Comparison of ENCODE assay signal across 9 cellular contexts in genomic region chr3:102229062-102229655, GRCh38.
A peak's percentile ranks its signal among the peaks of the same experiment; 100 is the strongest.
DNase-seq lines count a peak whose midpoint lies in the region; TF ChIP-seq lines count a peak whose summit lies in the region.
"Had no signal": no experiment of that assay in that cellular context is flagged by ENCODE, and none has a peak within 500 bp of the region (broad histone marks: within the 10 kb centered on the region; RNA-seq: fewer than 3 reads in every experiment).

No MANE protein-coding gene starts in this region.

- peaks cover 26% of the 10 kb centered on the region for H3K4me1 Mint-ChIP-seq in type B pancreatic cell (ENCODE audit: unreplicated experiment)

- H3K9me3 Mint-ChIP-seq in type B pancreatic cell = no peaks in the 10 kb centered on the region

- no peaks in the 10 kb centered on the region for H3K79me2 ChIP-seq in GM23248 (ENCODE audit: insufficient read depth)
- H3K79me2 ChIP-seq in MM.1S (ENCODE audit: low read length) = no peaks in the 10 kb centered on the region
- no peaks in the 10 kb centered on the region for H3K79me2 ChIP-seq in parathyroid adenoma

- 14 to 15% methylated on average over 7 of the region's 7 CpGs for WGBS in GM23248 (ENCODE audit: low coverage in 1 of 2, low lambda C conversion rate in 2 of 2, missing lambda C conversion rate in 2 of 2), 2 experiments

- H3K4me3 Mint-ChIP-seq in type B pancreatic cell = no peak overlapping the region

- H3K9me3 ChIP-seq in GM23248 (ENCODE audit: low read depth) (no peaks in the 10 kb centered on the region), MM.1S (replicated peaks; ENCODE audit: insufficient read depth, low read length) (no peaks in the 10 kb centered on the region), parathyroid adenoma (ENCODE audit: control insufficient read depth, low read length) (no peaks in the 10 kb centered on the region)

- TF ChIP-seq CTCF in MM.1S (IDR thresholded peaks at IDR 0.05; ENCODE audit: low read length) (peak; percentile 96), parathyroid adenoma (IDR thresholded peaks at IDR 0.05) (peak; percentile 89), type B pancreatic cell (conservative IDR thresholded peaks at IDR 0.05) (peak; percentile 98)

- in situ Hi-C loops in GM23248 (cut with MboI) = no loop called here

- H3K36me3 ChIP-seq in GM23248 (ENCODE audit: low read depth) (no peaks in the 10 kb centered on the region), MM.1S (replicated peaks; ENCODE audit: insufficient read depth, low read length) (no peaks in the 10 kb centered on the region), parathyroid adenoma (ENCODE audit: control insufficient read depth, insufficient read depth, low read length) (no peaks in the 10 kb centered on the region)

- H3F3A ChIP-seq in GM23248 (ENCODE audit: insufficient read depth) = no peaks in the 10 kb centered on the region
- H3F3A ChIP-seq in MM.1S (ENCODE audit: insufficient read depth, low read length) = no peaks in the 10 kb centered on the region

- H2AFZ ChIP-seq in GM23248 = peak overlapping the region; percentile 42; the same call in 1 of the 2 replicates
- H2AFZ ChIP-seq in MM.1S (ENCODE audit: low read length) = peak overlapping the region; percentile 28; the same call in 1 of the 2 replicates
- peak overlapping the region; percentile 25 for H2AFZ ChIP-seq in parathyroid adenoma

- H3K9ac ChIP-seq in GM23248 (no peak overlapping the region), MM.1S (ENCODE audit: low read length) (no peak overlapping the region), parathyroid adenoma (no peak overlapping the region)

- H3K27me3 ChIP-seq in GM23248 (replicated peaks; ENCODE audit: insufficient read depth) (no peaks in the 10 kb centered on the region), MM.1S (replicated peaks; ENCODE audit: insufficient read depth, low read length) (no peaks in the 10 kb centered on the region), parathyroid adenoma (ENCODE audit: control insufficient read depth, insufficient read depth, low read length) (no peaks in the 10 kb centered on the region)

- H3K4me2 ChIP-seq in GM23248 (ENCODE audit: unreplicated experiment) = peak overlapping the region; percentile 60
- peak overlapping the region; percentile 5 for H3K4me2 ChIP-seq in MM.1S (ENCODE audit: low read depth, low read length)
- no peak overlapping the region for H3K4me2 ChIP-seq in parathyroid adenoma (ENCODE audit: low read length)

- no peaks in the 10 kb centered on the region for H3K9me2 ChIP-seq in GM23248 (ENCODE audit: insufficient read depth)
- H3K9me2 ChIP-seq in MM.1S (replicated peaks; ENCODE audit: insufficient read depth, low read length) = no peaks in the 10 kb centered on the region

- peak overlapping the region; percentile 16 for H3K27ac Mint-ChIP-seq in type B pancreatic cell

- no peaks in the 10 kb centered on the region for H3K36me3 Mint-ChIP-seq in type B pancreatic cell

- no peaks in the 10 kb centered on the region for H4K20me1 ChIP-seq in GM23248 (ENCODE audit: insufficient read depth)
- no peaks in the 10 kb centered on the region for H4K20me1 ChIP-seq in MM.1S (ENCODE audit: insufficient read depth, low read length)

- H3K27ac ChIP-seq in GM23248 (no peak overlapping the region), MM.1S (ENCODE audit: low read length) (no peak overlapping the region), parathyroid adenoma (no peak overlapping the region)
- H3K27ac ChIP-seq: epithelial cell of prostate had no signal

- DNase-seq in DMS79 treated with DMSO at 0.1 percent for 48 hours (lab: John Stamatoyannopoulos, UW) (peak; percentile 71), GM23248 (peak; percentile 69), MM.1S (peak; percentile 75), SIG-M5 (lab: John Stamatoyannopoulos, UW) (peak; percentile 39), globus pallidus (ENCODE audit: low spot score) (peak; percentile 79), type B pancreatic cell (ENCODE audit: extremely low spot score, unreplicated experiment) (peak; percentile 77)
- DNase-seq in activated T-helper 9 cell treated with anti-CD3 and anti-CD28 coated beads, Interleukin-2, amount 50 U/mL, for 16 hours (ENCODE audit: low read depth) = peak; percentile 51

- no peaks in the 10 kb centered on the region for H3K4me1 ChIP-seq in GM23248 (ENCODE audit: insufficient read depth)
- 0 out of 2 replicates have a peak, but pooled peaks cover 4% of the 10 kb centered on the region for H3K4me1 ChIP-seq in MM.1S (ENCODE audit: low read length)
- no peaks in the 10 kb centered on the region for H3K4me1 ChIP-seq in parathyroid adenoma

- H3K4me3 ChIP-seq in GM23248 (0 out of 2 replicates have a peak overlapping the region, but pooled peaks have one; percentile 9), MM.1S (ENCODE audit: low read length) (no peak overlapping the region), parathyroid adenoma (ENCODE audit: low read depth, low read length) (no peak overlapping the region)

- H3K27me3 Mint-ChIP-seq in type B pancreatic cell = no peaks in the 10 kb centered on the region
